ENCODE assay signal across 1 cellular context in the genomic region with DNA sequence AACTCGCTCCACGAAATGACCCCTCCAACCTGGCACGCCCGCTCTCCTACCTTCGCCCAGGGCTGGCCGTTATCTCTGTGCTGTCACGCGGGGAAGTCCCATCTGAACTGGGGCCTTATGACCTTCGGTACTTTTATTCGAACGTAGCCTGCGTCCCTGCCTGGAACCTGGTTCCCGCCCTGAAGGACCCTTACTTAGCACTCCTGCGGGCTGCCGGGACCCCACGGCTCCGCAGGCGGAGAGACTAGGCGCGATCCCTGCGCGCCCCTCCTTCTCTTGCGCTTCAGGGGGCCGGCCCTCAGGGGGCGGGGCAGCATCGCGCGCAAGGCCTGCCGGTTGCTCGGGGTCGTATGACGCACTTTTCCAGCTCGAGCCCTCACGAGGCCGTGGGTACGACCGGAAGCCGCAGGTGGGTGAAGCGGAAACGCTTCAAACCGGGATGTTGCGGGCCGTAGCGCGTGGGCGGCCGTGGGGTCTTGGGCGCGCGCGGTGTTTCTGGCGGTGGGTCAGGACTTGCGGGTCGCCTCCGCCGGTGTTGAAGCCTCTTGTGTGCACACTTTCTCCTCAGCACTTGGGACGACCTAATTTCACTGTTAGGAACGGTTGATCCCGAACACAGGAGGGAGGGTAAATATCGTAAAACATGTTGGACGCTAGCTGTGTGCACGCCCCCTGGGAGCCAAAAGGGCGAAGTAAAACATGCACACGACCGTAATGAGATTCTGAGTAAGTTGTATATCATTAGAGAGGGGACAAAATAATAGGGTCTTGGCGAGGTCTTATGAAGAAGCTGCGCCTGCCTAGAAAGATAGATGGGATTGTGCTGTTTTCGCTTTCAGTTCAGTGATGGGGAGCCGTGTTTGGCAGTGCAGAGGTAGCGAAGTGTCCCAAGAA.
TF ChIP-seq lines count a peak whose summit lies in the region.

A gene (plus strand): TSS at position 325 of the 894 bp plus-strand sequence. CDS start 6,991 bp downstream, outside the sequence.
A gene with protein sequence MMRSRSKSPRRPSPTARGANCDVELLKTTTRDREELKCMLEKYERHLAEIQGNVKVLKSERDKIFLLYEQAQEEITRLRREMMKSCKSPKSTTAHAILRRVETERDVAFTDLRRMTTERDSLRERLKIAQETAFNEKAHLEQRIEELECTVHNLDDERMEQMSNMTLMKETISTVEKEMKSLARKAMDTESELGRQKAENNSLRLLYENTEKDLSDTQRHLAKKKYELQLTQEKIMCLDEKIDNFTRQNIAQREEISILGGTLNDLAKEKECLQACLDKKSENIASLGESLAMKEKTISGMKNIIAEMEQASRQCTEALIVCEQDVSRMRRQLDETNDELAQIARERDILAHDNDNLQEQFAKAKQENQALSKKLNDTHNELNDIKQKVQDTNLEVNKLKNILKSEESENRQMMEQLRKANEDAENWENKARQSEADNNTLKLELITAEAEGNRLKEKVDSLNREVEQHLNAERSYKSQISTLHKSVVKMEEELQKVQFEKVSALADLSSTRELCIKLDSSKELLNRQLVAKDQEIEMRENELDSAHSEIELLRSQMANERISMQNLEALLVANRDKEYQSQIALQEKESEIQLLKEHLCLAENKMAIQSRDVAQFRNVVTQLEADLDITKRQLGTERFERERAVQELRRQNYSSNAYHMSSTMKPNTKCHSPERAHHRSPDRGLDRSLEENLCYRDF (minus strand): TSS at position 300 of the 894 bp plus-strand sequence. CDS start 45,503 bp downstream, outside the sequence.

TF ChIP-seq in HepG2, 621 proteins besides CTCF, POLR2A, EP300 and RAD21 (continued from another document and continues in another):
- TF ChIP-seq, protein P1, sequence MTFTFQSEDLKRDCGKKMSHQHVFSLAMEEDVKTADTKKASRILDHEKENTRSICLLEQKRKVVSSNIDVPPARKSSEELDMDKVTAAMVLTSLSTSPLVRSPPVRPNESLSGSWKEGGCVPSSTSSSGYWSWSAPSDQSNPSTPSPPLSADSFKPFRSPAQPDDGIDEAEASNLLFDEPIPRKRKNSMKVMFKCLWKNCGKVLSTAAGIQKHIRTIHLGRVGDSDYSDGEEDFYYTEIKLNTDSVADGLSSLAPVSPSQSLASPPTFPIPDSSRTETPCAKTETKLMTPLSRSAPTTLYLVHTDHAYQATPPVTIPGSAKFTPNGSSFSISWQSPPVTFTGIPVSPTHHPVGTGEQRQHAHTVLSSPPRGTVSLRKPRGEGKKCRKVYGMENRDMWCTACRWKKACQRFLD (CRISPR knock-in tag; IDR thresholded peaks at IDR 0.05; ENCODE audit: borderline replicate concordance), result peak; percentile 96
- no peak; the same call in 1 of the 2 replicates for TF ChIP-seq ZBTB1 (CRISPR knock-in tag; IDR thresholded peaks at IDR 0.05; ENCODE audit: borderline replicate concordance)
- peak; percentile 96 for TF ChIP-seq PHF20 (CRISPR knock-in tag; IDR thresholded peaks at IDR 0.05)
- no peak for TF ChIP-seq MAFG (CRISPR knock-in tag; IDR thresholded peaks at IDR 0.05)
- peak; percentile 98 for TF ChIP-seq PHF8 (CRISPR knock-in tag; IDR thresholded peaks at IDR 0.05)
- TF ChIP-seq ZNF816 (CRISPR knock-in tag; IDR thresholded peaks at IDR 0.05; ENCODE audit: borderline replicate concordance), result no peak; the same call in 1 of the 2 replicates
- TF ChIP-seq ZNF441 (CRISPR knock-in tag; IDR thresholded peaks at IDR 0.05; ENCODE audit: borderline replicate concordance), result peak; percentile 91; the same call in 1 of the 2 replicates
- TF ChIP-seq, protein P2, sequence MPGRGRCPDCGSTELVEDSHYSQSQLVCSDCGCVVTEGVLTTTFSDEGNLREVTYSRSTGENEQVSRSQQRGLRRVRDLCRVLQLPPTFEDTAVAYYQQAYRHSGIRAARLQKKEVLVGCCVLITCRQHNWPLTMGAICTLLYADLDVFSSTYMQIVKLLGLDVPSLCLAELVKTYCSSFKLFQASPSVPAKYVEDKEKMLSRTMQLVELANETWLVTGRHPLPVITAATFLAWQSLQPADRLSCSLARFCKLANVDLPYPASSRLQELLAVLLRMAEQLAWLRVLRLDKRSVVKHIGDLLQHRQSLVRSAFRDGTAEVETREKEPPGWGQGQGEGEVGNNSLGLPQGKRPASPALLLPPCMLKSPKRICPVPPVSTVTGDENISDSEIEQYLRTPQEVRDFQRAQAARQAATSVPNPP (CRISPR knock-in tag; IDR thresholded peaks at IDR 0.05), result peak; percentile 97
- no peak; the same call in 1 of the 2 replicates for TF ChIP-seq MZF1 (CRISPR knock-in tag; IDR thresholded peaks at IDR 0.05; ENCODE audit: borderline replicate concordance)
- TF ChIP-seq ZNF3 (CRISPR knock-in tag; IDR thresholded peaks at IDR 0.05), result no peak
- TF ChIP-seq ZNF782 (CRISPR knock-in tag; IDR thresholded peaks at IDR 0.05; ENCODE audit: borderline replicate concordance), result peak; percentile 99; the same call in 1 of the 2 replicates
- TF ChIP-seq POLR2G (IDR thresholded peaks at IDR 0.05; ENCODE audit: low read depth, low read length), result peak; percentile 99
- peak; percentile 99 for TF ChIP-seq ZNF510 (CRISPR knock-in tag; IDR thresholded peaks at IDR 0.05; ENCODE audit: low read depth)
- TF ChIP-seq SPEN (CRISPR knock-in tag; IDR thresholded peaks at IDR 0.05; ENCODE audit: low read depth), result peak; percentile 99
- TF ChIP-seq, protein P3, sequence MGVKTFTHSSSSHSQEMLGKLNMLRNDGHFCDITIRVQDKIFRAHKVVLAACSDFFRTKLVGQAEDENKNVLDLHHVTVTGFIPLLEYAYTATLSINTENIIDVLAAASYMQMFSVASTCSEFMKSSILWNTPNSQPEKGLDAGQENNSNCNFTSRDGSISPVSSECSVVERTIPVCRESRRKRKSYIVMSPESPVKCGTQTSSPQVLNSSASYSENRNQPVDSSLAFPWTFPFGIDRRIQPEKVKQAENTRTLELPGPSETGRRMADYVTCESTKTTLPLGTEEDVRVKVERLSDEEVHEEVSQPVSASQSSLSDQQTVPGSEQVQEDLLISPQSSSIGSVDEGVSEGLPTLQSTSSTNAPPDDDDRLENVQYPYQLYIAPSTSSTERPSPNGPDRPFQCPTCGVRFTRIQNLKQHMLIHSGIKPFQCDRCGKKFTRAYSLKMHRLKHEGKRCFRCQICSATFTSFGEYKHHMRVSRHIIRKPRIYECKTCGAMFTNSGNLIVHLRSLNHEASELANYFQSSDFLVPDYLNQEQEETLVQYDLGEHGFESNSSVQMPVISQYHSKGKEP (CRISPR knock-in tag; IDR thresholded peaks at IDR 0.05), result no peak; the same call in 1 of the 2 replicates
- TF ChIP-seq ZNF136 (CRISPR knock-in tag; IDR thresholded peaks at IDR 0.05; ENCODE audit: low read depth), result peak; percentile 98
- TF ChIP-seq, protein P4, sequence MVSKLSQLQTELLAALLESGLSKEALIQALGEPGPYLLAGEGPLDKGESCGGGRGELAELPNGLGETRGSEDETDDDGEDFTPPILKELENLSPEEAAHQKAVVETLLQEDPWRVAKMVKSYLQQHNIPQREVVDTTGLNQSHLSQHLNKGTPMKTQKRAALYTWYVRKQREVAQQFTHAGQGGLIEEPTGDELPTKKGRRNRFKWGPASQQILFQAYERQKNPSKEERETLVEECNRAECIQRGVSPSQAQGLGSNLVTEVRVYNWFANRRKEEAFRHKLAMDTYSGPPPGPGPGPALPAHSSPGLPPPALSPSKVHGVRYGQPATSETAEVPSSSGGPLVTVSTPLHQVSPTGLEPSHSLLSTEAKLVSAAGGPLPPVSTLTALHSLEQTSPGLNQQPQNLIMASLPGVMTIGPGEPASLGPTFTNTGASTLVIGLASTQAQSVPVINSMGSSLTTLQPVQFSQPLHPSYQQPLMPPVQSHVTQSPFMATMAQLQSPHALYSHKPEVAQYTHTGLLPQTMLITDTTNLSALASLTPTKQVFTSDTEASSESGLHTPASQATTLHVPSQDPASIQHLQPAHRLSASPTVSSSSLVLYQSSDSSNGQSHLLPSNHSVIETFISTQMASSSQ (IDR thresholded peaks at IDR 0.05; ENCODE audit: low read depth), result no peak
- TF ChIP-seq, protein P4 (CRISPR knock-in tag; IDR thresholded peaks at IDR 0.05; ENCODE audit: borderline replicate concordance), result peak; percentile 94
- peak; percentile 100 for TF ChIP-seq NRL (CRISPR knock-in tag; IDR thresholded peaks at IDR 0.05; ENCODE audit: borderline replicate concordance)
- TF ChIP-seq CREM (IDR thresholded peaks at IDR 0.05), result peak; percentile 78
- no peak for TF ChIP-seq CREM (CRISPR knock-in tag; IDR thresholded peaks at IDR 0.05)
- TF ChIP-seq KMT2A (CRISPR knock-in tag; IDR thresholded peaks at IDR 0.05), result peak; percentile 99
- TF ChIP-seq HOXD1 (CRISPR knock-in tag; IDR thresholded peaks at IDR 0.05), result peak; percentile 72
- peak; percentile 92 for TF ChIP-seq ZNF552 (CRISPR knock-in tag; IDR thresholded peaks at IDR 0.05; ENCODE audit: borderline replicate concordance)
- peak; percentile 25; the same call in 1 of the 2 replicates for TF ChIP-seq ZNF577 (CRISPR knock-in tag; IDR thresholded peaks at IDR 0.05; ENCODE audit: borderline replicate concordance, low read depth)
- TF ChIP-seq, protein P5, sequence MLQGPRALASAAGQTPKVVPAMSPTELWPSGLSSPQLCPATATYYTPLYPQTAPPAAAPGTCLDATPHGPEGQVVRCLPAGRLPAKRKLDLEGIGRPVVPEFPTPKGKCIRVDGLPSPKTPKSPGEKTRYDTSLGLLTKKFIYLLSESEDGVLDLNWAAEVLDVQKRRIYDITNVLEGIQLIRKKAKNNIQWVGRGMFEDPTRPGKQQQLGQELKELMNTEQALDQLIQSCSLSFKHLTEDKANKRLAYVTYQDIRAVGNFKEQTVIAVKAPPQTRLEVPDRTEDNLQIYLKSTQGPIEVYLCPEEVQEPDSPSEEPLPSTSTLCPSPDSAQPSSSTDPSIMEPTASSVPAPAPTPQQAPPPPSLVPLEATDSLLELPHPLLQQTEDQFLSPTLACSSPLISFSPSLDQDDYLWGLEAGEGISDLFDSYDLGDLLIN (CRISPR knock-in tag; IDR thresholded peaks at IDR 0.05; ENCODE audit: borderline replicate concordance), result no peak; the same call in 1 of the 2 replicates
- TF ChIP-seq RFX3 (CRISPR knock-in tag; IDR thresholded peaks at IDR 0.05), result no peak
- peak; percentile 94; the same call in 1 of the 2 replicates for TF ChIP-seq ZNF101 (CRISPR knock-in tag; IDR thresholded peaks at IDR 0.05; ENCODE audit: borderline replicate concordance, low read depth)
- TF ChIP-seq, protein P6, sequence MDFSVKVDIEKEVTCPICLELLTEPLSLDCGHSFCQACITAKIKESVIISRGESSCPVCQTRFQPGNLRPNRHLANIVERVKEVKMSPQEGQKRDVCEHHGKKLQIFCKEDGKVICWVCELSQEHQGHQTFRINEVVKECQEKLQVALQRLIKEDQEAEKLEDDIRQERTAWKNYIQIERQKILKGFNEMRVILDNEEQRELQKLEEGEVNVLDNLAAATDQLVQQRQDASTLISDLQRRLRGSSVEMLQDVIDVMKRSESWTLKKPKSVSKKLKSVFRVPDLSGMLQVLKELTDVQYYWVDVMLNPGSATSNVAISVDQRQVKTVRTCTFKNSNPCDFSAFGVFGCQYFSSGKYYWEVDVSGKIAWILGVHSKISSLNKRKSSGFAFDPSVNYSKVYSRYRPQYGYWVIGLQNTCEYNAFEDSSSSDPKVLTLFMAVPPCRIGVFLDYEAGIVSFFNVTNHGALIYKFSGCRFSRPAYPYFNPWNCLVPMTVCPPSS (IDR thresholded peaks at IDR 0.05), result no peak
- TF ChIP-seq ZNF644 (CRISPR knock-in tag; IDR thresholded peaks at IDR 0.05; ENCODE audit: low read depth), result 0 out of 2 replicates have a peak, but pooled peaks have one; percentile 14
- TF ChIP-seq HOXA9 (CRISPR knock-in tag; IDR thresholded peaks at IDR 0.05; ENCODE audit: borderline replicate concordance), result peak; percentile 97
- TF ChIP-seq, protein P7, sequence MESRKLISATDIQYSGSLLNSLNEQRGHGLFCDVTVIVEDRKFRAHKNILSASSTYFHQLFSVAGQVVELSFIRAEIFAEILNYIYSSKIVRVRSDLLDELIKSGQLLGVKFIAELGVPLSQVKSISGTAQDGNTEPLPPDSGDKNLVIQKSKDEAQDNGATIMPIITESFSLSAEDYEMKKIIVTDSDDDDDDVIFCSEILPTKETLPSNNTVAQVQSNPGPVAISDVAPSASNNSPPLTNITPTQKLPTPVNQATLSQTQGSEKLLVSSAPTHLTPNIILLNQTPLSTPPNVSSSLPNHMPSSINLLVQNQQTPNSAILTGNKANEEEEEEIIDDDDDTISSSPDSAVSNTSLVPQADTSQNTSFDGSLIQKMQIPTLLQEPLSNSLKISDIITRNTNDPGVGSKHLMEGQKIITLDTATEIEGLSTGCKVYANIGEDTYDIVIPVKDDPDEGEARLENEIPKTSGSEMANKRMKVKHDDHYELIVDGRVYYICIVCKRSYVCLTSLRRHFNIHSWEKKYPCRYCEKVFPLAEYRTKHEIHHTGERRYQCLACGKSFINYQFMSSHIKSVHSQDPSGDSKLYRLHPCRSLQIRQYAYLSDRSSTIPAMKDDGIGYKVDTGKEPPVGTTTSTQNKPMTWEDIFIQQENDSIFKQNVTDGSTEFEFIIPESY (CRISPR knock-in tag; IDR thresholded peaks at IDR 0.05), result peak; percentile 43; the same call in 1 of the 2 replicates
- TF ChIP-seq, protein P8, sequence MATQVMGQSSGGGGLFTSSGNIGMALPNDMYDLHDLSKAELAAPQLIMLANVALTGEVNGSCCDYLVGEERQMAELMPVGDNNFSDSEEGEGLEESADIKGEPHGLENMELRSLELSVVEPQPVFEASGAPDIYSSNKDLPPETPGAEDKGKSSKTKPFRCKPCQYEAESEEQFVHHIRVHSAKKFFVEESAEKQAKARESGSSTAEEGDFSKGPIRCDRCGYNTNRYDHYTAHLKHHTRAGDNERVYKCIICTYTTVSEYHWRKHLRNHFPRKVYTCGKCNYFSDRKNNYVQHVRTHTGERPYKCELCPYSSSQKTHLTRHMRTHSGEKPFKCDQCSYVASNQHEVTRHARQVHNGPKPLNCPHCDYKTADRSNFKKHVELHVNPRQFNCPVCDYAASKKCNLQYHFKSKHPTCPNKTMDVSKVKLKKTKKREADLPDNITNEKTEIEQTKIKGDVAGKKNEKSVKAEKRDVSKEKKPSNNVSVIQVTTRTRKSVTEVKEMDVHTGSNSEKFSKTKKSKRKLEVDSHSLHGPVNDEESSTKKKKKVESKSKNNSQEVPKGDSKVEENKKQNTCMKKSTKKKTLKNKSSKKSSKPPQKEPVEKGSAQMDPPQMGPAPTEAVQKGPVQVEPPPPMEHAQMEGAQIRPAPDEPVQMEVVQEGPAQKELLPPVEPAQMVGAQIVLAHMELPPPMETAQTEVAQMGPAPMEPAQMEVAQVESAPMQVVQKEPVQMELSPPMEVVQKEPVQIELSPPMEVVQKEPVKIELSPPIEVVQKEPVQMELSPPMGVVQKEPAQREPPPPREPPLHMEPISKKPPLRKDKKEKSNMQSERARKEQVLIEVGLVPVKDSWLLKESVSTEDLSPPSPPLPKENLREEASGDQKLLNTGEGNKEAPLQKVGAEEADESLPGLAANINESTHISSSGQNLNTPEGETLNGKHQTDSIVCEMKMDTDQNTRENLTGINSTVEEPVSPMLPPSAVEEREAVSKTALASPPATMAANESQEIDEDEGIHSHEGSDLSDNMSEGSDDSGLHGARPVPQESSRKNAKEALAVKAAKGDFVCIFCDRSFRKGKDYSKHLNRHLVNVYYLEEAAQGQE (IDR thresholded peaks at IDR 0.05; ENCODE audit: borderline replicate concordance in 1 of 2, low read depth in 1 of 2, low read length in 2 of 2), result no peak; a peak in 1 of 4 replicates
- peak; percentile 95 for TF ChIP-seq GATAD1 (CRISPR knock-in tag; IDR thresholded peaks at IDR 0.05)
